Comparison of ENCODE assay signal across 8 cellular contexts in genomic region chr19:18340237-18340989, GRCh38. TPM values are rescaled to one million over a fixed set of nuclear protein-coding genes. Genes with fewer than 3 reads are reported as not detected.
DNase-seq lines count a peak whose midpoint lies in the region; TF ChIP-seq lines count a peak whose summit lies in the region.

Gene PGPEP1, plus strand, starts transcription at chr19:18340598. Its CDS starts 84 bp downstream, at chr19:18340682.

- TF ChIP-seq CTCF in adrenal gland (IDR thresholded peaks at IDR 0.05) (peak in 1 of 6 experiments; percentile 25), left ventricle myocardium inferior (IDR thresholded peaks at IDR 0.05; ENCODE audit: borderline replicate concordance) (no peak)

- H3K9me3 ChIP-seq in HUES64 (ENCODE audit: insufficient read depth, low read depth, low read length) (no peaks in the 10 kb centered on the region), adrenal gland (replicated peaks in 1 of 3) (no peaks in the 10 kb centered on the region), left ventricle myocardium inferior (replicated peaks) (no peaks in the 10 kb centered on the region)

- intact Hi-C loops in adrenal gland (cut with DNase I) = no loop called here
- intact Hi-C loops in left ventricle myocardium inferior (cut with micrococcal nuclease) = no loop called here
- intact Hi-C loops in posterior vena cava (cut with DNase I) = no loop called here

- H3K27ac ChIP-seq in HUES64 (ENCODE audit: low read depth, low read length) (peak within 1 kb of the TSS; percentile 48), adrenal gland (peak within 1 kb of the TSS; percentile 35 to 97 (median 88)), left ventricle myocardium inferior (replicated peaks) (peak within 1 kb of the TSS; percentile 82), urinary bladder (ENCODE audit: low read depth) (peak within 1 kb of the TSS; percentile 88)

- H3K4me1 ChIP-seq in HUES64 (ENCODE audit: insufficient read depth, low read length) (peaks cover 15% of the 10 kb centered on the region; the same call in 1 of the 2 replicates), adrenal gland (replicated peaks in 1 of 2) (peaks cover 9 to 34% of the 10 kb centered on the region in 2 donors), left ventricle myocardium inferior (peaks cover 33% of the 10 kb centered on the region), urinary bladder (ENCODE audit: insufficient read depth) (no peaks in the 10 kb centered on the region)

- TF ChIP-seq POLR2A in adrenal gland (IDR thresholded peaks at IDR 0.05) = peak; percentile 26 to 73

- H3K36me3 ChIP-seq in HUES64 (ENCODE audit: insufficient read depth, low read length) (no peaks in the 10 kb centered on the region), adrenal gland (replicated peaks in 1 of 2) (peaks cover 0 to 13% of the 10 kb centered on the region in 2 donors), left ventricle myocardium inferior (peaks cover 7% of the 10 kb centered on the region), urinary bladder (ENCODE audit: insufficient read depth) (no peaks in the 10 kb centered on the region)

- no peaks in the 10 kb centered on the region for H3K27me3 ChIP-seq in HUES64 (ENCODE audit: insufficient read depth, low read length)
- H3K27me3 ChIP-seq in adrenal gland = no peaks in the 10 kb centered on the region
- H3K27me3 ChIP-seq in left ventricle myocardium inferior (ENCODE audit: low read depth) = no peaks in the 10 kb centered on the region

- peak within 1 kb of the TSS; percentile 27; the same call in 1 of the 2 replicates for H3K9ac ChIP-seq in HUES64 (ENCODE audit: low read depth, low read length)

- DNase-seq in NCI-H748 (lab: John Stamatoyannopoulos, UW; ENCODE audit: unreplicated experiment) = peak; percentile 60
- no peak for DNase-seq in NCI-H748 treated with DMSO at 0.1 percent for 48 hours (lab: John Stamatoyannopoulos, UW)
- peak; percentile 17 to 58 (median 32) for DNase-seq in T-helper 1 cell
- DNase-seq in adrenal gland = peak; percentile 61 to 82 (median 69)
- DNase-seq in left ventricle myocardium inferior = peak; percentile 83
- peak; percentile 87 for DNase-seq in posterior vena cava (ENCODE audit: low spot score)

- WGBS in HUES64 = 6% methylated on average over 68 of the region's 68 CpGs
- WGBS in adrenal gland, 4 donors = 4 to 21% (median 11%) methylated on average over 7 to 68 of the region's 68 CpGs
- 3% methylated on average over 68 of the region's 68 CpGs for WGBS in urinary bladder

- H3K4me3 ChIP-seq in HUES64 (ENCODE audit: low read length) = peak within 1 kb of the TSS; percentile 72
- H3K4me3 ChIP-seq in adrenal gland = peak within 1 kb of the TSS; percentile 78 to 99 (median 86)
- peak within 1 kb of the TSS; percentile 84 for H3K4me3 ChIP-seq in left ventricle myocardium inferior
- peak within 1 kb of the TSS; percentile 88 for H3K4me3 ChIP-seq in urinary bladder (ENCODE audit: low read depth, low read length)

RNA-seq across cellular contexts. Expression of gene PGPEP1, which starts in this region (rescaled TPM):
- 12.6 TPM for polyA plus RNA-seq in HUES64 (2013, experiment 1 of 2)
- 15.8 TPM for polyA plus RNA-seq in HUES64 (2013, experiment 2 of 2)
- total RNA-seq in adrenal gland = 10 to 100 TPM; 31.6 to 89.2 (median 58.6) TPM
- polyA plus RNA-seq in adrenal gland = 10 to 100 TPM; 20.3 to 46.1 (median 21.1) TPM
- total RNA-seq in left ventricle myocardium inferior = 38.8 TPM
- 10 to 100 TPM; 42.8 to 48.6 TPM for total RNA-seq in posterior vena cava
- total RNA-seq in urinary bladder = 13.9 TPM
- polyA plus RNA-seq in urinary bladder = 19.0 TPM
